ENCODE assay signal across 11 cellular contexts in the genomic region with DNA sequence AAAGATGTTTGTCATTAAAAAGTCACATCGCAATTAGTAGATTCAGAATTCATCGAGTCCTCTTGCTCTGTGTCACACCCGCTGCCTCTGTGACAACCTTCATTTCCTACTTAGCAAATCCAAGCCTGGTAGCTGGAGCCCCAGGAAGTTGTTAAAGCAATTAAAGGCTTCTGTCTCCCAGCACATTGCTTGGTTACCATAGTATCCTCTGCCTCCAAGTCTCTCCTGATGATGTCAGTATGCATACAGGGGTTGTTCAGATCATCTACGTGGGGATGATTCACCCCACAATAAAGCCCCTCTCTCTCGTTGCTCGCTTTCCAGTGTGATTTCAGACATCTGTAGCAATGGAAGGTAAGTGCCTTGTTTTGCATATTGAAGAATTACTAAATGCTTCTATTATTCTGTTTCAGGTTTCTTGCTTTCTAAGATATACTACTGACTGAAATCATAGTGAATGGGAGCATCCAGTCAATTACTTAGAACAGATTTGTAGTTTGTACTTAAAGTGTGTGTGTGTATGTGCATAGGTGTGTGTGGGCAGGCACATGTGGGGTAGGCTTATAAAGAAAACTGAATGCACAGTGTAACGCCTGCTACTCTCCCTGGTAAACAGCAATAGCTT. TPM values are rescaled to one million over a fixed set of nuclear protein-coding genes. Genes with fewer than 3 reads are reported as not detected.
DNase-seq lines count a peak whose midpoint lies in the region; ATAC-seq lines count a peak whose summit lies in the region.
"Had no signal": no experiment of that assay in that cellular context is flagged by ENCODE, and none has a peak within 500 bp of the region (broad histone marks: within the 10 kb centered on the region; RNA-seq: fewer than 3 reads in every experiment).

No MANE protein-coding gene starts in this region.

- peak overlapping the region; percentile 6 for H3K4me2 ChIP-seq in mesenchymal stem cell (ENCODE audit: low read length, poor library complexity, severe bottlenecking)

- H2BK5ac ChIP-seq in mesenchymal stem cell (ENCODE audit: low read depth, low read length, poor library complexity, severe bottlenecking), result no peak overlapping the region

- no peak overlapping the region for H2BK120ac ChIP-seq in mesenchymal stem cell (ENCODE audit: low read depth, low read length)

- H2BK15ac ChIP-seq in mesenchymal stem cell (ENCODE audit: low read depth, poor library complexity, severe bottlenecking), result no peak overlapping the region

- H3K36me3 Mint-ChIP-seq in stimulated activated naive B cell treated with anti-CD40 and anti-IgM and Interleukin-4, amounts not matched to agents 10 μg/mL and 1 μg/mL and 100 μg/mL, for 72 hours, result peaks cover 0 to 2% of the 10 kb centered on the region in 2 donors

- H3K4me3 Mint-ChIP-seq in stimulated activated naive B cell treated with anti-CD40 and anti-IgM and Interleukin-4, amounts not matched to agents 10 μg/mL and 1 μg/mL and 100 μg/mL, for 72 hours, result no peak overlapping the region

- H4K91ac ChIP-seq in mesenchymal stem cell (ENCODE audit: low read length), result no peak overlapping the region

- ATAC-seq in HG03196 (IDR thresholded peaks at IDR 0.05; ENCODE audit: unreplicated experiment) (no peak), HG02623 (IDR thresholded peaks at IDR 0.05; ENCODE audit: unreplicated experiment) (no peak)
- ATAC-seq in stimulated activated naive B cell treated with anti-CD40 and anti-IgM and Interleukin-4, amounts not matched to agents 10 μg/mL and 1 μg/mL and 100 μg/mL, for 72 hours (replicated peaks), result no peak

- no peak overlapping the region for H3K4ac ChIP-seq in mesenchymal stem cell (ENCODE audit: low read depth in 1 of 2, low read length in 2 of 2)

- H3K4me3 ChIP-seq in mesenchymal stem cell (ENCODE audit: insufficient read depth in 1 of 2, low read depth in 1 of 2, low read length in 2 of 2), result no peak overlapping the region
- H3K4me3 ChIP-seq: lower lobe of right lung had no signal

- no peak overlapping the region for H3K23ac ChIP-seq in mesenchymal stem cell (ENCODE audit: low read length in 2 of 2)

- peaks cover 15% of the 10 kb centered on the region for H3K79me1 ChIP-seq in mesenchymal stem cell (replicated peaks; ENCODE audit: low read length, poor library complexity, severe bottlenecking)

- peak; percentile 56 for DNase-seq in EH (ENCODE audit: low read depth)
- peak; percentile 10 to 89 (median 62) for DNase-seq in NCI-H1417 (lab: John Stamatoyannopoulos, UW)
- peak; percentile 4 for DNase-seq in UCSD-AML1 (lab: John Stamatoyannopoulos, UW; ENCODE audit: unreplicated experiment)
- DNase-seq in mesenchymal stem cell, result peak; percentile 91
- no peak for DNase-seq in AG20443 (ENCODE audit: low spot score)
- DNase-seq in stimulated activated naive B cell treated with anti-CD40 and anti-IgM and Interleukin-4, amounts not matched to agents 10 μg/mL and 1 μg/mL and 100 μg/mL, for 72 hours, result no peak
- DNase-seq: activated CD4-positive, CD25-positive, alpha-beta regulatory T cell treated with anti-CD3 and anti-CD28 coated beads, Interleukin-2, amount 50 U/mL, for 72 hours; lower lobe of right lung; stimulated activated CD4-positive, alpha-beta T cell treated with anti-CD3 and anti-CD28 coated beads, Interleukin-2, amount 100 ng/mL, for 24 hours had no signal

- H3K27me3 ChIP-seq in mesenchymal stem cell (ENCODE audit: control insufficient read depth in 1 of 2, insufficient read depth in 1 of 2, low read length in 2 of 2), result no peaks in the 10 kb centered on the region

- H2BK12ac ChIP-seq in mesenchymal stem cell (ENCODE audit: low read length in 2 of 2), result no peak overlapping the region

- H3K27ac Mint-ChIP-seq in stimulated activated naive B cell treated with anti-CD40 and anti-IgM and Interleukin-4, amounts not matched to agents 10 μg/mL and 1 μg/mL and 100 μg/mL, for 72 hours, result no peak overlapping the region

- H3K14ac ChIP-seq in mesenchymal stem cell (ENCODE audit: low read length in 2 of 2), result no peak overlapping the region

- no peaks in the 10 kb centered on the region for H3K9me3 Mint-ChIP-seq in stimulated activated naive B cell treated with anti-CD40 and anti-IgM and Interleukin-4, amounts not matched to agents 10 μg/mL and 1 μg/mL and 100 μg/mL, for 72 hours

- no peak overlapping the region for H3K18ac ChIP-seq in mesenchymal stem cell (ENCODE audit: low read depth in 1 of 2, low read length in 2 of 2)

- H2AK5ac ChIP-seq in mesenchymal stem cell (ENCODE audit: low read length, severe bottlenecking), result no peak overlapping the region

- H3K27me3 Mint-ChIP-seq in stimulated activated naive B cell treated with anti-CD40 and anti-IgM and Interleukin-4, amounts not matched to agents 10 μg/mL and 1 μg/mL and 100 μg/mL, for 72 hours, result no peaks in the 10 kb centered on the region

- H3K4me1 Mint-ChIP-seq in stimulated activated naive B cell treated with anti-CD40 and anti-IgM and Interleukin-4, amounts not matched to agents 10 μg/mL and 1 μg/mL and 100 μg/mL, for 72 hours, result peaks cover 2 to 3% of the 10 kb centered on the region in 2 donors

- H2AFZ ChIP-seq in mesenchymal stem cell (ENCODE audit: low read depth, low read length), result no peak overlapping the region

- no peak overlapping the region for H4K8ac ChIP-seq in mesenchymal stem cell (ENCODE audit: low read length)

- no peaks in the 10 kb centered on the region for H3K36me3 ChIP-seq in mesenchymal stem cell (ENCODE audit: control insufficient read depth in 1 of 2, insufficient read depth in 2 of 2, low read depth in 1 of 2, low read length in 2 of 2)
- H3K36me3 ChIP-seq: lower lobe of right lung had no signal

- WGBS in mesenchymal stem cell, result 12% methylated on average over 4 of the region's 7 CpGs

- no peak overlapping the region for H3K27ac ChIP-seq in mesenchymal stem cell (ENCODE audit: low read length, poor library complexity, severe bottlenecking)
- H3K27ac ChIP-seq: lower lobe of right lung had no signal

- no peak overlapping the region for H3K9ac ChIP-seq in mesenchymal stem cell (ENCODE audit: low read length)

- no peaks in the 10 kb centered on the region for H3K9me3 ChIP-seq in mesenchymal stem cell (ENCODE audit: control insufficient read depth, low read length)
- H3K9me3 ChIP-seq: lower lobe of right lung had no signal

- no peaks in the 10 kb centered on the region for H3K4me1 ChIP-seq in mesenchymal stem cell (ENCODE audit: control insufficient read depth, insufficient read depth, low read depth, low read length)

RNA-seq across cellular contexts. Expression of a gene that starts 52.9 kb away (rescaled TPM):
- polyA plus RNA-seq in mesenchymal stem cell (2013, experiment 1 of 2), result 253 TPM
- polyA plus RNA-seq in mesenchymal stem cell (2013, experiment 2 of 2), result 279 TPM

Comparison
In these comparisons a context has a peak if more than half of its experiments do, and no peak if none do; other contexts are left out.
1. DNase-seq: peak in EH (single experiment), NCI-H1417 (3 of 3), UCSD-AML1 (single experiment) and mesenchymal stem cell (single experiment); none in AG20443 (single experiment) and stimulated activated naive B cell treated with anti-CD40 and anti-IgM and Interleukin-4, amounts not matched to agents 10 μg/mL and 1 μg/mL and 100 μg/mL, for 72 hours (single experiment).